ENCODE assay signal across 1 cellular context in the genomic region with DNA sequence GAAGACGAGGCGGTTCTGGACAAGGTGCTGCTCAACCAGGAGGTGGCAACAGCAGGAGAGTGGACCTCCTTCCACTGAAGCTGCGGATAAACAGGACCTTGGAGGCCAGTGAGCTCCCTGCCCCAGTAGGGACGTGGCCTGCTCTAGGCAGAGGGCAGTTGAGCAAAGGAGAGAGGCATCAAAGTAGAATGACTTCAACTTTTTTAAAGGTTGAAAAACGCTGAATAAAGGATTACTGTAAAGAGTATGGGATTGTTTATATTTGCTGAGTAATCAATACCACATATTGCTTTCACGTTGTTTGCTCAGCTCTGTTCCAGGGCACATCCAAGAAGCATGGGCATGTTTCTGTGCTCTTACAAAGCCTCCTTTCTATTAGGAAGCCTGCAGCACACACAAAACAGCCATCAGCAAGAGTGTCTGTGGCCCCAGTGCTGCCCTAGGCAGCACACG.
TF ChIP-seq lines count a peak whose summit lies in the region.

No MANE protein-coding gene starts in this region.

TF ChIP-seq in HepG2, 621 proteins besides CTCF, POLR2A, EP300 and RAD21 (continued from another document and continues in another):
- TF ChIP-seq, protein P1, sequence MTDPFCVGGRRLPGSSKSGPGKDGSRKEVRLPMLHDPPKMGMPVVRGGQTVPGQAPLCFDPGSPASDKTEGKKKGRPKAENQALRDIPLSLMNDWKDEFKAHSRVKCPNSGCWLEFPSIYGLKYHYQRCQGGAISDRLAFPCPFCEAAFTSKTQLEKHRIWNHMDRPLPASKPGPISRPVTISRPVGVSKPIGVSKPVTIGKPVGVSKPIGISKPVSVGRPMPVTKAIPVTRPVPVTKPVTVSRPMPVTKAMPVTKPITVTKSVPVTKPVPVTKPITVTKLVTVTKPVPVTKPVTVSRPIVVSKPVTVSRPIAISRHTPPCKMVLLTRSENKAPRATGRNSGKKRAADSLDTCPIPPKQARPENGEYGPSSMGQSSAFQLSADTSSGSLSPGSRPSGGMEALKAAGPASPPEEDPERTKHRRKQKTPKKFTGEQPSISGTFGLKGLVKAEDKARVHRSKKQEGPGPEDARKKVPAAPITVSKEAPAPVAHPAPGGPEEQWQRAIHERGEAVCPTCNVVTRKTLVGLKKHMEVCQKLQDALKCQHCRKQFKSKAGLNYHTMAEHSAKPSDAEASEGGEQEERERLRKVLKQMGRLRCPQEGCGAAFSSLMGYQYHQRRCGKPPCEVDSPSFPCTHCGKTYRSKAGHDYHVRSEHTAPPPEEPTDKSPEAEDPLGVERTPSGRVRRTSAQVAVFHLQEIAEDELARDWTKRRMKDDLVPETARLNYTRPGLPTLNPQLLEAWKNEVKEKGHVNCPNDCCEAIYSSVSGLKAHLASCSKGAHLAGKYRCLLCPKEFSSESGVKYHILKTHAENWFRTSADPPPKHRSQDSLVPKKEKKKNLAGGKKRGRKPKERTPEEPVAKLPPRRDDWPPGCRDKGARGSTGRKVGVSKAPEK (CRISPR knock-in tag; IDR thresholded peaks at IDR 0.05; ENCODE audit: borderline replicate concordance) = peak; percentile 96; the same call in 1 of the 2 replicates
- TF ChIP-seq, protein P2, sequence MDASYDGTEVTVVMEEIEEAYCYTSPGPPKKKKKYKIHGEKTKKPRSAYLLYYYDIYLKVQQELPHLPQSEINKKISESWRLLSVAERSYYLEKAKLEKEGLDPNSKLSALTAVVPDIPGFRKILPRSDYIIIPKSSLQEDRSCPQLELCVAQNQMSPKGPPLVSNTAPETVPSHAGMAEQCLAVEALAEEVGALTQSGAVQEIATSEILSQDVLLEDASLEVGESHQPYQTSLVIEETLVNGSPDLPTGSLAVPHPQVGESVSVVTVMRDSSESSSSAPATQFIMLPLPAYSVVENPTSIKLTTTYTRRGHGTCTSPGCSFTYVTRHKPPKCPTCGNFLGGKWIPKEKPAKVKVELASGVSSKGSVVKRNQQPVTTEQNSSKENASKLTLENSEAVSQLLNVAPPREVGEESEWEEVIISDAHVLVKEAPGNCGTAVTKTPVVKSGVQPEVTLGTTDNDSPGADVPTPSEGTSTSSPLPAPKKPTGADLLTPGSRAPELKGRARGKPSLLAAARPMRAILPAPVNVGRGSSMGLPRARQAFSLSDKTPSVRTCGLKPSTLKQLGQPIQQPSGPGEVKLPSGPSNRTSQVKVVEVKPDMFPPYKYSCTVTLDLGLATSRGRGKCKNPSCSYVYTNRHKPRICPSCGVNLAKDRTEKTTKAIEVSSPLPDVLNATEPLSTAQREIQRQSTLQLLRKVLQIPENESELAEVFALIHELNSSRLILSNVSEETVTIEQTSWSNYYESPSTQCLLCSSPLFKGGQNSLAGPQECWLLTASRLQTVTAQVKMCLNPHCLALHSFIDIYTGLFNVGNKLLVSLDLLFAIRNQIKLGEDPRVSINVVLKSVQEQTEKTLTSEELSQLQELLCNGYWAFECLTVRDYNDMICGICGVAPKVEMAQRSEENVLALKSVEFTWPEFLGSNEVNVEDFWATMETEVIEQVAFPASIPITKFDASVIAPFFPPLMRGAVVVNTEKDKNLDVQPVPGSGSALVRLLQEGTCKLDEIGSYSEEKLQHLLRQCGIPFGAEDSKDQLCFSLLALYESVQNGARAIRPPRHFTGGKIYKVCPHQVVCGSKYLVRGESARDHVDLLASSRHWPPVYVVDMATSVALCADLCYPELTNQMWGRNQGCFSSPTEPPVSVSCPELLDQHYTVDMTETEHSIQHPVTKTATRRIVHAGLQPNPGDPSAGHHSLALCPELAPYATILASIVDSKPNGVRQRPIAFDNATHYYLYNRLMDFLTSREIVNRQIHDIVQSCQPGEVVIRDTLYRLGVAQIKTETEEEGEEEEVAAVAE (CRISPR knock-in tag; IDR thresholded peaks at IDR 0.05; ENCODE audit: borderline replicate concordance) = peak; percentile 47; the same call in 1 of the 2 replicates
- TF ChIP-seq TBX2 (CRISPR knock-in tag; IDR thresholded peaks at IDR 0.05; ENCODE audit: borderline replicate concordance) (peak; percentile 35; the same call in 1 of the 2 replicates), PAF1 (CRISPR knock-in tag; IDR thresholded peaks at IDR 0.05) (no peak), ZNF143 (CRISPR knock-in tag; IDR thresholded peaks at IDR 0.05) (no peak), JDP2 (CRISPR knock-in tag; IDR thresholded peaks at IDR 0.05; ENCODE audit: borderline replicate concordance) (no peak), ZNF326 (CRISPR knock-in tag; IDR thresholded peaks at IDR 0.05; ENCODE audit: borderline replicate concordance) (no peak), MAZ (IDR thresholded peaks at IDR 0.05; ENCODE audit: borderline replicate concordance, low read depth, low read length) (no peak), MAZ (CRISPR knock-in tag; IDR thresholded peaks at IDR 0.05; ENCODE audit: low read depth) (no peak), WIZ (CRISPR knock-in tag; IDR thresholded peaks at IDR 0.05) (no peak), ZNF782 (CRISPR knock-in tag; IDR thresholded peaks at IDR 0.05; ENCODE audit: borderline replicate concordance) (no peak), ZSCAN12 (CRISPR knock-in tag; IDR thresholded peaks at IDR 0.05) (no peak), SIX1 (CRISPR knock-in tag; IDR thresholded peaks at IDR 0.05; ENCODE audit: borderline replicate concordance) (peak; percentile 96), EED (CRISPR knock-in tag; IDR thresholded peaks at IDR 0.05) (no peak), ISL2 (CRISPR knock-in tag; IDR thresholded peaks at IDR 0.05) (peak; percentile 97), ZNF737 (CRISPR knock-in tag; IDR thresholded peaks at IDR 0.05; ENCODE audit: borderline replicate concordance) (no peak), HNRNPH1 (optimal IDR thresholded peaks at IDR 0.05; ENCODE audit: low read depth, low read length) (no peak), ZNF124 (CRISPR knock-in tag; IDR thresholded peaks at IDR 0.05) (0 out of 2 replicates have a peak, but pooled peaks have one; percentile 40), CCAR2 (optimal IDR thresholded peaks at IDR 0.05; ENCODE audit: low read depth, low read length) (no peak), ARID2 (CRISPR knock-in tag; IDR thresholded peaks at IDR 0.05; ENCODE audit: borderline replicate concordance) (no peak), ZNF337 (CRISPR knock-in tag; IDR thresholded peaks at IDR 0.05; ENCODE audit: borderline replicate concordance, low read depth) (no peak), ZNF12 (CRISPR knock-in tag; IDR thresholded peaks at IDR 0.05) (peak; percentile 64; the same call in 1 of the 2 replicates), SIN3B (IDR thresholded peaks at IDR 0.05; ENCODE audit: low read length) (no peak), ZSCAN31 (CRISPR knock-in tag; IDR thresholded peaks at IDR 0.05; ENCODE audit: low read depth) (peak; percentile 80; the same call in 1 of the 2 replicates), PAWR (CRISPR knock-in tag; IDR thresholded peaks at IDR 0.05; ENCODE audit: borderline replicate concordance) (0 out of 2 replicates have a peak, but pooled peaks have one; percentile 32), PLRG1 (conservative IDR thresholded peaks at IDR 0.05) (no peak), ZNF724P (CRISPR knock-in tag; IDR thresholded peaks at IDR 0.05; ENCODE audit: borderline replicate concordance) (no peak), ZNF879 (CRISPR knock-in tag; IDR thresholded peaks at IDR 0.05) (no peak), POGZ (CRISPR knock-in tag; IDR thresholded peaks at IDR 0.05) (no peak; the same call in 1 of the 2 replicates)
- TF ChIP-seq, protein P3, sequence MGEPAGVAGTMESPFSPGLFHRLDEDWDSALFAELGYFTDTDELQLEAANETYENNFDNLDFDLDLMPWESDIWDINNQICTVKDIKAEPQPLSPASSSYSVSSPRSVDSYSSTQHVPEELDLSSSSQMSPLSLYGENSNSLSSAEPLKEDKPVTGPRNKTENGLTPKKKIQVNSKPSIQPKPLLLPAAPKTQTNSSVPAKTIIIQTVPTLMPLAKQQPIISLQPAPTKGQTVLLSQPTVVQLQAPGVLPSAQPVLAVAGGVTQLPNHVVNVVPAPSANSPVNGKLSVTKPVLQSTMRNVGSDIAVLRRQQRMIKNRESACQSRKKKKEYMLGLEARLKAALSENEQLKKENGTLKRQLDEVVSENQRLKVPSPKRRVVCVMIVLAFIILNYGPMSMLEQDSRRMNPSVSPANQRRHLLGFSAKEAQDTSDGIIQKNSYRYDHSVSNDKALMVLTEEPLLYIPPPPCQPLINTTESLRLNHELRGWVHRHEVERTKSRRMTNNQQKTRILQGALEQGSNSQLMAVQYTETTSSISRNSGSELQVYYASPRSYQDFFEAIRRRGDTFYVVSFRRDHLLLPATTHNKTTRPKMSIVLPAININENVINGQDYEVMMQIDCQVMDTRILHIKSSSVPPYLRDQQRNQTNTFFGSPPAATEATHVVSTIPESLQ (CRISPR knock-in tag; conservative IDR thresholded peaks at IDR 0.05) = no peak
- TF ChIP-seq, protein P4, sequence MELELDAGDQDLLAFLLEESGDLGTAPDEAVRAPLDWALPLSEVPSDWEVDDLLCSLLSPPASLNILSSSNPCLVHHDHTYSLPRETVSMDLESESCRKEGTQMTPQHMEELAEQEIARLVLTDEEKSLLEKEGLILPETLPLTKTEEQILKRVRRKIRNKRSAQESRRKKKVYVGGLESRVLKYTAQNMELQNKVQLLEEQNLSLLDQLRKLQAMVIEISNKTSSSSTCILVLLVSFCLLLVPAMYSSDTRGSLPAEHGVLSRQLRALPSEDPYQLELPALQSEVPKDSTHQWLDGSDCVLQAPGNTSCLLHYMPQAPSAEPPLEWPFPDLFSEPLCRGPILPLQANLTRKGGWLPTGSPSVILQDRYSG (CRISPR knock-in tag; IDR thresholded peaks at IDR 0.05) = no peak
- TF ChIP-seq, protein P5, sequence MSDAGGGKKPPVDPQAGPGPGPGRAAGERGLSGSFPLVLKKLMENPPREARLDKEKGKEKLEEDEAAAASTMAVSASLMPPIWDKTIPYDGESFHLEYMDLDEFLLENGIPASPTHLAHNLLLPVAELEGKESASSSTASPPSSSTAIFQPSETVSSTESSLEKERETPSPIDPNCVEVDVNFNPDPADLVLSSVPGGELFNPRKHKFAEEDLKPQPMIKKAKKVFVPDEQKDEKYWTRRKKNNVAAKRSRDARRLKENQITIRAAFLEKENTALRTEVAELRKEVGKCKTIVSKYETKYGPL (CRISPR knock-in tag; IDR thresholded peaks at IDR 0.05) = no peak
- TF ChIP-seq, protein P6, sequence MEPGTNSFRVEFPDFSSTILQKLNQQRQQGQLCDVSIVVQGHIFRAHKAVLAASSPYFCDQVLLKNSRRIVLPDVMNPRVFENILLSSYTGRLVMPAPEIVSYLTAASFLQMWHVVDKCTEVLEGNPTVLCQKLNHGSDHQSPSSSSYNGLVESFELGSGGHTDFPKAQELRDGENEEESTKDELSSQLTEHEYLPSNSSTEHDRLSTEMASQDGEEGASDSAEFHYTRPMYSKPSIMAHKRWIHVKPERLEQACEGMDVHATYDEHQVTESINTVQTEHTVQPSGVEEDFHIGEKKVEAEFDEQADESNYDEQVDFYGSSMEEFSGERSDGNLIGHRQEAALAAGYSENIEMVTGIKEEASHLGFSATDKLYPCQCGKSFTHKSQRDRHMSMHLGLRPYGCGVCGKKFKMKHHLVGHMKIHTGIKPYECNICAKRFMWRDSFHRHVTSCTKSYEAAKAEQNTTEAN (CRISPR knock-in tag; conservative IDR thresholded peaks at IDR 0.05) = peak; percentile 59; the same call in 1 of the 2 replicates
- TF ChIP-seq, protein P7, sequence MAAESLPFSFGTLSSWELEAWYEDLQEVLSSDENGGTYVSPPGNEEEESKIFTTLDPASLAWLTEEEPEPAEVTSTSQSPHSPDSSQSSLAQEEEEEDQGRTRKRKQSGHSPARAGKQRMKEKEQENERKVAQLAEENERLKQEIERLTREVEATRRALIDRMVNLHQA (CRISPR knock-in tag; IDR thresholded peaks at IDR 0.05) = no peak
- TF ChIP-seq, protein P8, sequence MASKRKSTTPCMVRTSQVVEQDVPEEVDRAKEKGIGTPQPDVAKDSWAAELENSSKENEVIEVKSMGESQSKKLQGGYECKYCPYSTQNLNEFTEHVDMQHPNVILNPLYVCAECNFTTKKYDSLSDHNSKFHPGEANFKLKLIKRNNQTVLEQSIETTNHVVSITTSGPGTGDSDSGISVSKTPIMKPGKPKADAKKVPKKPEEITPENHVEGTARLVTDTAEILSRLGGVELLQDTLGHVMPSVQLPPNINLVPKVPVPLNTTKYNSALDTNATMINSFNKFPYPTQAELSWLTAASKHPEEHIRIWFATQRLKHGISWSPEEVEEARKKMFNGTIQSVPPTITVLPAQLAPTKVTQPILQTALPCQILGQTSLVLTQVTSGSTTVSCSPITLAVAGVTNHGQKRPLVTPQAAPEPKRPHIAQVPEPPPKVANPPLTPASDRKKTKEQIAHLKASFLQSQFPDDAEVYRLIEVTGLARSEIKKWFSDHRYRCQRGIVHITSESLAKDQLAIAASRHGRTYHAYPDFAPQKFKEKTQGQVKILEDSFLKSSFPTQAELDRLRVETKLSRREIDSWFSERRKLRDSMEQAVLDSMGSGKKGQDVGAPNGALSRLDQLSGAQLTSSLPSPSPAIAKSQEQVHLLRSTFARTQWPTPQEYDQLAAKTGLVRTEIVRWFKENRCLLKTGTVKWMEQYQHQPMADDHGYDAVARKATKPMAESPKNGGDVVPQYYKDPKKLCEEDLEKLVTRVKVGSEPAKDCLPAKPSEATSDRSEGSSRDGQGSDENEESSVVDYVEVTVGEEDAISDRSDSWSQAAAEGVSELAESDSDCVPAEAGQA (IDR thresholded peaks at IDR 0.05; ENCODE audit: low read depth) = no peak
- TF ChIP-seq, protein P8 (CRISPR knock-in tag; IDR thresholded peaks at IDR 0.05; ENCODE audit: borderline replicate concordance) = no peak
- TF ChIP-seq, protein P9, sequence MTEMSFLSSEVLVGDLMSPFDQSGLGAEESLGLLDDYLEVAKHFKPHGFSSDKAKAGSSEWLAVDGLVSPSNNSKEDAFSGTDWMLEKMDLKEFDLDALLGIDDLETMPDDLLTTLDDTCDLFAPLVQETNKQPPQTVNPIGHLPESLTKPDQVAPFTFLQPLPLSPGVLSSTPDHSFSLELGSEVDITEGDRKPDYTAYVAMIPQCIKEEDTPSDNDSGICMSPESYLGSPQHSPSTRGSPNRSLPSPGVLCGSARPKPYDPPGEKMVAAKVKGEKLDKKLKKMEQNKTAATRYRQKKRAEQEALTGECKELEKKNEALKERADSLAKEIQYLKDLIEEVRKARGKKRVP (CRISPR knock-in tag; IDR thresholded peaks at IDR 0.05) = peak in 1 of 2 experiments; percentile 75; a peak in 2 of 4 replicates
